1 cellular context compared by ENCODE assay signal in genomic region chr9:34178698-34179527, GRCh38.
A peak's percentile ranks its signal among the peaks of the same experiment; 100 is the strongest.
TF ChIP-seq lines count a peak whose summit lies in the region.

UBAP1 (plus strand) TSS chr9:34179043; CDS start chr9:34220915, 41,872 bp downstream.

TF ChIP-seq in HepG2, 621 proteins besides CTCF, POLR2A, EP300 and RAD21 (continued from another document and continues in another):
- TF ChIP-seq ZNF687 (CRISPR knock-in tag; IDR thresholded peaks at IDR 0.05) = peak; percentile 83
- TF ChIP-seq HMGXB3 (CRISPR knock-in tag; IDR thresholded peaks at IDR 0.05; ENCODE audit: borderline replicate concordance) = peak; percentile 98
- TF ChIP-seq ZNF550 (CRISPR knock-in tag; IDR thresholded peaks at IDR 0.05; ENCODE audit: borderline replicate concordance) = no peak
- no peak for TF ChIP-seq KLF6 (CRISPR knock-in tag; IDR thresholded peaks at IDR 0.05)
- TF ChIP-seq TGIF2 (CRISPR knock-in tag; IDR thresholded peaks at IDR 0.05) = no peak; the same call in 1 of the 2 replicates
- peak; percentile 79 for TF ChIP-seq ZNF883 (CRISPR knock-in tag; IDR thresholded peaks at IDR 0.05; ENCODE audit: not compliant biosample characterization)
- TF ChIP-seq ZNF44 (CRISPR knock-in tag; IDR thresholded peaks at IDR 0.05) = peak; percentile 84
- TF ChIP-seq ARNT (IDR thresholded peaks at IDR 0.05) = no peak
- TF ChIP-seq TAF1 (CRISPR knock-in tag; IDR thresholded peaks at IDR 0.05) = peak; percentile 97
- no peak; the same call in 1 of the 2 replicates for TF ChIP-seq ZBTB42 (CRISPR knock-in tag; IDR thresholded peaks at IDR 0.05)
- no peak for TF ChIP-seq SYNCRIP (IDR thresholded peaks at IDR 0.05; ENCODE audit: insufficient read depth, low read depth, low read length)
- TF ChIP-seq, protein P1, sequence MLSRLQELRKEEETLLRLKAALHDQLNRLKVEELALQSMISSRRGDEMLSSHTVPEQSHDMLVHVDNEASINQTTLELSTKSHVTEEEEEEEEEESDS (CRISPR knock-in tag; IDR thresholded peaks at IDR 0.05; ENCODE audit: borderline replicate concordance) = no peak
- peak; percentile 34; the same call in 1 of the 2 replicates for TF ChIP-seq ZNF792 (CRISPR knock-in tag; IDR thresholded peaks at IDR 0.05)
- peak; percentile 92 for TF ChIP-seq POLR2AphosphoS5 (IDR thresholded peaks at IDR 0.05; ENCODE audit: low read depth, low read length)
- TF ChIP-seq KMT2A (CRISPR knock-in tag; IDR thresholded peaks at IDR 0.05) = peak; percentile 59; the same call in 1 of the 2 replicates
- no peak for TF ChIP-seq XRCC5 (optimal IDR thresholded peaks at IDR 0.05; ENCODE audit: low read length)
- no peak for TF ChIP-seq ZKSCAN5 (CRISPR knock-in tag; IDR thresholded peaks at IDR 0.05)
- TF ChIP-seq FOXP1 (IDR thresholded peaks at IDR 0.05) = no peak
- no peak; the same call in 1 of the 2 replicates for TF ChIP-seq FOXP1 (CRISPR knock-in tag; IDR thresholded peaks at IDR 0.05)
- TF ChIP-seq GLI4 (CRISPR knock-in tag; IDR thresholded peaks at IDR 0.05; ENCODE audit: borderline replicate concordance) = peak; percentile 77; the same call in 1 of the 2 replicates
- TF ChIP-seq, protein P2, sequence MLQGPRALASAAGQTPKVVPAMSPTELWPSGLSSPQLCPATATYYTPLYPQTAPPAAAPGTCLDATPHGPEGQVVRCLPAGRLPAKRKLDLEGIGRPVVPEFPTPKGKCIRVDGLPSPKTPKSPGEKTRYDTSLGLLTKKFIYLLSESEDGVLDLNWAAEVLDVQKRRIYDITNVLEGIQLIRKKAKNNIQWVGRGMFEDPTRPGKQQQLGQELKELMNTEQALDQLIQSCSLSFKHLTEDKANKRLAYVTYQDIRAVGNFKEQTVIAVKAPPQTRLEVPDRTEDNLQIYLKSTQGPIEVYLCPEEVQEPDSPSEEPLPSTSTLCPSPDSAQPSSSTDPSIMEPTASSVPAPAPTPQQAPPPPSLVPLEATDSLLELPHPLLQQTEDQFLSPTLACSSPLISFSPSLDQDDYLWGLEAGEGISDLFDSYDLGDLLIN (CRISPR knock-in tag; IDR thresholded peaks at IDR 0.05; ENCODE audit: borderline replicate concordance) = no peak
- no peak for TF ChIP-seq ZFP36 (IDR thresholded peaks at IDR 0.05; ENCODE audit: borderline replicate concordance, low read depth, low read length, partially characterized antibody)
- no peak for TF ChIP-seq PHF5A (CRISPR knock-in tag; IDR thresholded peaks at IDR 0.05; ENCODE audit: low read depth, unreplicated experiment)
- no peak for TF ChIP-seq GFI1 (CRISPR knock-in tag; IDR thresholded peaks at IDR 0.05; ENCODE audit: borderline replicate concordance)
- TF ChIP-seq IRX3 (CRISPR knock-in tag; IDR thresholded peaks at IDR 0.05; ENCODE audit: borderline replicate concordance, low read depth) = no peak
- no peak for TF ChIP-seq TP53 (CRISPR knock-in tag; conservative IDR thresholded peaks at IDR 0.05)
- TF ChIP-seq ZNF34 (CRISPR knock-in tag; IDR thresholded peaks at IDR 0.05; ENCODE audit: borderline replicate concordance) = peak; percentile 57; the same call in 1 of the 2 replicates
- TF ChIP-seq MYNN (CRISPR knock-in tag; IDR thresholded peaks at IDR 0.05; ENCODE audit: low read depth) = no peak
- TF ChIP-seq, protein P3, sequence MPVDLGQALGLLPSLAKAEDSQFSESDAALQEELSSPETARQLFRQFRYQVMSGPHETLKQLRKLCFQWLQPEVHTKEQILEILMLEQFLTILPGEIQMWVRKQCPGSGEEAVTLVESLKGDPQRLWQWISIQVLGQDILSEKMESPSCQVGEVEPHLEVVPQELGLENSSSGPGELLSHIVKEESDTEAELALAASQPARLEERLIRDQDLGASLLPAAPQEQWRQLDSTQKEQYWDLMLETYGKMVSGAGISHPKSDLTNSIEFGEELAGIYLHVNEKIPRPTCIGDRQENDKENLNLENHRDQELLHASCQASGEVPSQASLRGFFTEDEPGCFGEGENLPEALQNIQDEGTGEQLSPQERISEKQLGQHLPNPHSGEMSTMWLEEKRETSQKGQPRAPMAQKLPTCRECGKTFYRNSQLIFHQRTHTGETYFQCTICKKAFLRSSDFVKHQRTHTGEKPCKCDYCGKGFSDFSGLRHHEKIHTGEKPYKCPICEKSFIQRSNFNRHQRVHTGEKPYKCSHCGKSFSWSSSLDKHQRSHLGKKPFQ (CRISPR knock-in tag; IDR thresholded peaks at IDR 0.05; ENCODE audit: insufficient replicate concordance) = peak; percentile 90
- no peak for TF ChIP-seq ZNF577 (CRISPR knock-in tag; IDR thresholded peaks at IDR 0.05; ENCODE audit: borderline replicate concordance, low read depth)
- TF ChIP-seq HOXA7 (CRISPR knock-in tag; IDR thresholded peaks at IDR 0.05) = no peak
- no peak for TF ChIP-seq ZNF10 (CRISPR knock-in tag; IDR thresholded peaks at IDR 0.05; ENCODE audit: borderline replicate concordance, low read depth)
- peak; percentile 75 for TF ChIP-seq ZNF280D (CRISPR knock-in tag; IDR thresholded peaks at IDR 0.05)
- TF ChIP-seq RARG (CRISPR knock-in tag; IDR thresholded peaks at IDR 0.05; ENCODE audit: low read depth) = peak; percentile 56; the same call in 1 of the 2 replicates
- no peak for TF ChIP-seq REXO4 (CRISPR knock-in tag; IDR thresholded peaks at IDR 0.05; ENCODE audit: borderline replicate concordance)
- peak; percentile 85 for TF ChIP-seq NFYB (CRISPR knock-in tag; IDR thresholded peaks at IDR 0.05)
- TF ChIP-seq EZH2 (conservative IDR thresholded peaks at IDR 0.05; ENCODE audit: low read depth, low read length) = no peak
- TF ChIP-seq SPEN (CRISPR knock-in tag; IDR thresholded peaks at IDR 0.05; ENCODE audit: low read depth) = peak; percentile 56
- no peak for TF ChIP-seq ATAD3A (CRISPR knock-in tag; IDR thresholded peaks at IDR 0.05)
- TF ChIP-seq ZNF772 (CRISPR knock-in tag; IDR thresholded peaks at IDR 0.05) = peak; percentile 17; the same call in 1 of the 2 replicates
- TF ChIP-seq ZNF496 (CRISPR knock-in tag; IDR thresholded peaks at IDR 0.05; ENCODE audit: insufficient replicate concordance) = no peak
- TF ChIP-seq FLYWCH1 (CRISPR knock-in tag; IDR thresholded peaks at IDR 0.05) = no peak
- TF ChIP-seq, protein P4, sequence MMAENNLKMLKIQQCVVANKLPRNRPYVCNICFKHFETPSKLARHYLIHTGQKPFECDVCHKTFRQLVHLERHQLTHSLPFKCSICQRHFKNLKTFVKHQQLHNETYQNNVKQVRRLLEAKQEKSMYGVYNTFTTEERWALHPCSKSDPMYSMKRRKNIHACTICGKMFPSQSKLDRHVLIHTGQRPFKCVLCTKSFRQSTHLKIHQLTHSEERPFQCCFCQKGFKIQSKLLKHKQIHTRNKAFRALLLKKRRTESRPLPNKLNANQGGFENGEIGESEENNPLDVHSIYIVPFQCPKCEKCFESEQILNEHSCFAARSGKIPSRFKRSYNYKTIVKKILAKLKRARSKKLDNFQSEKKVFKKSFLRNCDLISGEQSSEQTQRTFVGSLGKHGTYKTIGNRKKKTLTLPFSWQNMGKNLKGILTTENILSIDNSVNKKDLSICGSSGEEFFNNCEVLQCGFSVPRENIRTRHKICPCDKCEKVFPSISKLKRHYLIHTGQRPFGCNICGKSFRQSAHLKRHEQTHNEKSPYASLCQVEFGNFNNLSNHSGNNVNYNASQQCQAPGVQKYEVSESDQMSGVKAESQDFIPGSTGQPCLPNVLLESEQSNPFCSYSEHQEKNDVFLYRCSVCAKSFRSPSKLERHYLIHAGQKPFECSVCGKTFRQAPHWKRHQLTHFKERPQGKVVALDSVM (CRISPR knock-in tag; IDR thresholded peaks at IDR 0.05) = no peak; the same call in none of the 2 replicates
- TF ChIP-seq ATF6 (CRISPR knock-in tag; conservative IDR thresholded peaks at IDR 0.05) = no peak
- no peak for TF ChIP-seq EEA1 (CRISPR knock-in tag; IDR thresholded peaks at IDR 0.05; ENCODE audit: borderline replicate concordance)
- TF ChIP-seq SNAPC2 (CRISPR knock-in tag; IDR thresholded peaks at IDR 0.05) = no peak
- TF ChIP-seq NPAS2 (CRISPR knock-in tag; IDR thresholded peaks at IDR 0.05; ENCODE audit: borderline replicate concordance) = no peak
- 0 out of 2 replicates have a peak, but pooled peaks have one; percentile 16 for TF ChIP-seq GTF2F1 (IDR thresholded peaks at IDR 0.05; ENCODE audit: low read length)
- no peak for TF ChIP-seq SOX5 (CRISPR knock-in tag; IDR thresholded peaks at IDR 0.05; ENCODE audit: borderline replicate concordance)
- TF ChIP-seq MBNL3 (CRISPR knock-in tag; conservative IDR thresholded peaks at IDR 0.05) = no peak
